21 cellular contexts compared by ENCODE assay signal in the genomic region with DNA sequence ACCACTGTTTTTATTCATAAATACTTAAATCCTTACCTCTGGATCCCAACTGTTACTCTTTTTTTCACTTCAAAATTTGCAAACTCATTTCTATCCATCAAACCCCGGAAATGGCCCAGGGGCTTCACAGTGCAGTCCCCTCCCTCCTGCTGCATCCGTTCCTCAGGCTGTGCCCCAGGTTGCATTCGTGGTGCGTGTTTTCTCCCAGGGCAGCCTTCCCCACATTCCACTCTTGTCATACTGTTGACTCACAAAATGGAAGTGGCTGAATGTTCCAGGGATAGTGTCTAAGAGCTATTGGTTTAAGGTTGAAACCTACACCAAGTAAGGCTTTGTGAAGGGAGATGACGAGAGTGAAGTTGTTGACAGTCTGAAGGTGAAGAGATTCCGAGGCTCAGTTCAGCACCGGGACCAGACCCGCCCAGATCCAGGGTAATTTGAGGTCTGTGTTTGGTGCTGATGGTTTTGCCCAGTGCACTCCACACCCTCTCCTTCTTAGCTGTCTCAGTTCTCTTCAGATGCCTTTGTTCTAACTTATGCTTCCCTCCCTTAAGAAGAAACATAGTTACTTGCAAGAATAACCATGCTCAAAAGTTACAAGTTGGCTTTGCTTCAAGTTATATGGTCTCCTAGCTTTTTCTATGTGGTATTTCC. TPM values are rescaled to one million over a fixed set of nuclear protein-coding genes. Genes with fewer than 3 reads are reported as not detected.
A peak's percentile ranks its signal among the peaks of the same experiment; 100 is the strongest.
DNase-seq lines count a peak whose midpoint lies in the region; FAIRE-seq and TF ChIP-seq lines count a peak whose summit lies in the region.
"Had no signal": no experiment of that assay in that cellular context is flagged by ENCODE, and none has a peak within 500 bp of the region (broad histone marks: within the 10 kb centered on the region; RNA-seq: fewer than 3 reads in every experiment).

No MANE protein-coding gene starts in this region.

- no peaks in the 10 kb centered on the region for H3K27me3 Mint-ChIP-seq in MCF 10A (ENCODE audit: insufficient read depth, unreplicated experiment)
- H3K27me3 Mint-ChIP-seq in activated T-helper 2 cell treated with anti-CD3 and anti-CD28 coated beads, Interferon-gamma antibody, Interleukin-2, Interleukin-4, amounts not matched to agents 10 μg/mL and 5 μg/mL and 100 μg/mL, durations not matched to agents 14 hours and 24 hours and 36 hours (ENCODE audit: low read depth), result no peaks in the 10 kb centered on the region
- H3K27me3 Mint-ChIP-seq in activated CD4-positive, alpha-beta memory T cell treated with anti-CD3 and anti-CD28 coated beads, Interleukin-2, amount 10 ng/mL, durations not matched to agents 7 days and 5 days, result no peaks in the 10 kb centered on the region
- H3K27me3 Mint-ChIP-seq: CD4-positive, alpha-beta memory T cell; memory B cell; naive B cell had no signal

- CTCF ChIA-PET in MCF 10A (lab: Yijun Ruan, JAX), result interaction anchor here (1.3 to 2.8 kb wide), 2 partner anchors 9 to 39 kb away, joined by 4 to 12 read pairs; no protein-coding TSS in a partner anchor
- CTCF ChIA-PET in activated CD4-positive, alpha-beta memory T cell treated with anti-CD3 and anti-CD28 coated beads, Interleukin-2, amount 10 ng/mL, durations not matched to agents 7 days and 5 days (lab: Charles Lee), result interaction anchor here (1.3 kb wide), 1 partner anchor 39 kb away, joined by 3 read pairs; no protein-coding TSS in a partner anchor

- H3K4me1 ChIP-seq in breast epithelium, result no peaks in the 10 kb centered on the region
- H3K4me1 ChIP-seq in keratinocyte (ENCODE audit: control insufficient read depth, extremely low read depth, insufficient read depth, low read length), result peaks cover 39% of the 10 kb centered on the region
- peaks cover 23% of the 10 kb centered on the region for H3K4me1 ChIP-seq in testis
- H3K4me1 ChIP-seq in effector memory CD4-positive, alpha-beta T cell (ENCODE audit: control insufficient read depth, insufficient read depth, low read length, poor library complexity, severe bottlenecking), result peaks cover 4% of the 10 kb centered on the region

- H3K36me3 Mint-ChIP-seq in MCF 10A (ENCODE audit: insufficient read depth, unreplicated experiment), result peaks cover 83% of the 10 kb centered on the region
- H3K36me3 Mint-ChIP-seq in activated T-helper 2 cell treated with anti-CD3 and anti-CD28 coated beads, Interferon-gamma antibody, Interleukin-2, Interleukin-4, amounts not matched to agents 10 μg/mL and 5 μg/mL and 100 μg/mL, durations not matched to agents 14 hours and 24 hours and 36 hours (ENCODE audit: low read depth), result peaks cover 93% of the 10 kb centered on the region
- peaks cover 90% of the 10 kb centered on the region for H3K36me3 Mint-ChIP-seq in activated CD4-positive, alpha-beta memory T cell treated with anti-CD3 and anti-CD28 coated beads, Interleukin-2, amount 10 ng/mL, durations not matched to agents 7 days and 5 days (ENCODE audit: low read depth)

- H3K79me2 ChIP-seq in keratinocyte (ENCODE audit: control insufficient read depth, insufficient read depth, low read length), result peaks cover 20% of the 10 kb centered on the region

- peaks cover 19% of the 10 kb centered on the region for H3K4me1 Mint-ChIP-seq in MCF 10A (ENCODE audit: insufficient read depth, unreplicated experiment)
- peaks cover 46% of the 10 kb centered on the region for H3K4me1 Mint-ChIP-seq in activated T-helper 2 cell treated with anti-CD3 and anti-CD28 coated beads, Interferon-gamma antibody, Interleukin-2, Interleukin-4, amounts not matched to agents 10 μg/mL and 5 μg/mL and 100 μg/mL, durations not matched to agents 14 hours and 24 hours and 36 hours (ENCODE audit: low read depth)
- H3K4me1 Mint-ChIP-seq in activated CD4-positive, alpha-beta memory T cell treated with anti-CD3 and anti-CD28 coated beads, Interleukin-2, amount 10 ng/mL, durations not matched to agents 7 days and 5 days, result peaks cover 59% of the 10 kb centered on the region

- 60 to 72% methylated on average over 8 of the region's 8 CpGs for WGBS in testis, 2 donors

- no peaks in the 10 kb centered on the region for H3K27me3 ChIP-seq in breast epithelium
- H3K27me3 ChIP-seq in keratinocyte (ENCODE audit: control insufficient read depth, extremely low read depth, insufficient read depth, low read length), result no peaks in the 10 kb centered on the region
- no peaks in the 10 kb centered on the region for H3K27me3 ChIP-seq in testis
- no peaks in the 10 kb centered on the region for H3K27me3 ChIP-seq in effector memory CD4-positive, alpha-beta T cell (replicated peaks; ENCODE audit: control insufficient read depth, insufficient read depth, low read length, poor library complexity, severe bottlenecking)

- H3K4me3 ChIP-seq in breast epithelium, result no peak overlapping the region
- H3K4me3 ChIP-seq in keratinocyte (ENCODE audit: control insufficient read depth in 2 of 3, extremely low read depth in 1 of 3, insufficient read depth in 2 of 3, low read depth in 1 of 3, low read length in 3 of 3), result no peak overlapping the region
- H3K4me3 ChIP-seq in testis, result no peak overlapping the region
- no peak overlapping the region for H3K4me3 ChIP-seq in effector memory CD4-positive, alpha-beta T cell (ENCODE audit: insufficient read depth, low read depth, low read length, poor library complexity, severe bottlenecking)
- H3K4me3 ChIP-seq: GM23248, prostate gland had no signal

- peaks cover 8% of the 10 kb centered on the region for H3K9me1 ChIP-seq in keratinocyte (ENCODE audit: control insufficient read depth, extremely low read depth, insufficient read depth, low read length)

- no peaks in the 10 kb centered on the region for H3K9me3 Mint-ChIP-seq in MCF 10A (ENCODE audit: unreplicated experiment)
- H3K9me3 Mint-ChIP-seq in activated T-helper 2 cell treated with anti-CD3 and anti-CD28 coated beads, Interferon-gamma antibody, Interleukin-2, Interleukin-4, amounts not matched to agents 10 μg/mL and 5 μg/mL and 100 μg/mL, durations not matched to agents 14 hours and 24 hours and 36 hours, result no peaks in the 10 kb centered on the region
- no peaks in the 10 kb centered on the region for H3K9me3 Mint-ChIP-seq in activated CD4-positive, alpha-beta memory T cell treated with anti-CD3 and anti-CD28 coated beads, Interleukin-2, amount 10 ng/mL, durations not matched to agents 7 days and 5 days
- H3K9me3 Mint-ChIP-seq: activated naive CD4-positive, alpha-beta T cell treated with anti-CD3 and anti-CD28 coated beads for 36 hours; CD4-positive, alpha-beta memory T cell; immature natural killer cell; memory B cell; naive B cell had no signal

- TF ChIP-seq CTCF in MCF 10A (IDR thresholded peaks at IDR 0.05; ENCODE audit: unreplicated experiment) (no peak), breast epithelium (IDR thresholded peaks at IDR 0.05) (no peak), keratinocyte (optimal IDR thresholded peaks at IDR 0.05 in 1 of 3, IDR thresholded peaks at IDR 0.05 in 1 of 3, conservative IDR thresholded peaks at IDR 0.05 in 1 of 3; ENCODE audit: extremely low read depth in 1 of 3, insufficient read depth in 2 of 3, low read length in 3 of 3) (no peak), testis (IDR thresholded peaks at IDR 0.05) (no peak)

- H3K27ac ChIP-seq in breast epithelium (no peak overlapping the region), keratinocyte (ENCODE audit: control insufficient read depth, insufficient read depth, low read length) (peak overlapping the region; percentile 37), testis (peak overlapping the region in 1 of 2 donors; percentile 58)
- no peak overlapping the region for H3K27ac ChIP-seq in effector memory CD4-positive, alpha-beta T cell (ENCODE audit: insufficient read depth, low read length, poor library complexity, severe bottlenecking)
- H3K27ac ChIP-seq: GM23248, prostate gland had no signal

- no peak overlapping the region for H3K4me3 Mint-ChIP-seq in MCF 10A (ENCODE audit: unreplicated experiment)
- H3K4me3 Mint-ChIP-seq in activated T-helper 2 cell treated with anti-CD3 and anti-CD28 coated beads, Interferon-gamma antibody, Interleukin-2, Interleukin-4, amounts not matched to agents 10 μg/mL and 5 μg/mL and 100 μg/mL, durations not matched to agents 14 hours and 24 hours and 36 hours (ENCODE audit: low read depth), result no peak overlapping the region
- no peak overlapping the region for H3K4me3 Mint-ChIP-seq in activated CD4-positive, alpha-beta memory T cell treated with anti-CD3 and anti-CD28 coated beads, Interleukin-2, amount 10 ng/mL, durations not matched to agents 7 days and 5 days
- H3K4me3 Mint-ChIP-seq: activated naive CD4-positive, alpha-beta T cell treated with anti-CD3 and anti-CD28 coated beads for 36 hours; immature natural killer cell; memory B cell; naive B cell had no signal

- H3K9me3 ChIP-seq in breast epithelium (no peaks in the 10 kb centered on the region), keratinocyte (ENCODE audit: control insufficient read depth, low read depth, low read length) (no peaks in the 10 kb centered on the region), testis (no peaks in the 10 kb centered on the region)
- no peaks in the 10 kb centered on the region for H3K9me3 ChIP-seq in effector memory CD4-positive, alpha-beta T cell (ENCODE audit: control insufficient read depth, low read length)
- H3K9me3 ChIP-seq: prostate gland had no signal

- no peak overlapping the region for H3K9ac ChIP-seq in keratinocyte (ENCODE audit: control insufficient read depth, extremely low read depth, insufficient read depth, low read length)
- H3K9ac ChIP-seq: GM23248 had no signal

- H3K27ac Mint-ChIP-seq in MCF 10A (ENCODE audit: low read depth, unreplicated experiment), result peak overlapping the region; percentile 13
- peak overlapping the region; percentile 21 for H3K27ac Mint-ChIP-seq in activated T-helper 2 cell treated with anti-CD3 and anti-CD28 coated beads, Interferon-gamma antibody, Interleukin-2, Interleukin-4, amounts not matched to agents 10 μg/mL and 5 μg/mL and 100 μg/mL, durations not matched to agents 14 hours and 24 hours and 36 hours
- H3K27ac Mint-ChIP-seq in activated CD4-positive, alpha-beta memory T cell treated with anti-CD3 and anti-CD28 coated beads, Interleukin-2, amount 10 ng/mL, durations not matched to agents 7 days and 5 days, result no peak overlapping the region
- H3K27ac Mint-ChIP-seq: activated naive CD4-positive, alpha-beta T cell treated with anti-CD3 and anti-CD28 coated beads for 36 hours; memory B cell had no signal

- no peaks in the 10 kb centered on the region for H3K36me3 ChIP-seq in breast epithelium
- H3K36me3 ChIP-seq in keratinocyte (ENCODE audit: control insufficient read depth in 2 of 2, extremely low read depth in 1 of 2, insufficient read depth in 2 of 2, low read length in 2 of 2), result peaks cover 29 to 39% of the 10 kb centered on the region in 2 experiments
- no peaks in the 10 kb centered on the region for H3K36me3 ChIP-seq in testis (ENCODE audit: low read depth, missing control alignments)
- peaks cover 46% of the 10 kb centered on the region for H3K36me3 ChIP-seq in effector memory CD4-positive, alpha-beta T cell (ENCODE audit: control insufficient read depth, insufficient read depth, low read length)

- POLR2A ChIA-PET in MCF 10A (lab: Yijun Ruan, JAX), result interaction anchor here (1.7 kb wide), 1 partner anchor 21 kb away, joined by 5 read pairs; no protein-coding TSS in a partner anchor
- POLR2A ChIA-PET in activated CD4-positive, alpha-beta memory T cell treated with anti-CD3 and anti-CD28 coated beads, Interleukin-2, amount 10 ng/mL, durations not matched to agents 7 days and 5 days (lab: Charles Lee), result interaction anchor here (1.3 kb wide), 1 partner anchor 9 kb away, joined by 3 read pairs; no protein-coding TSS in a partner anchor

- H4K20me1 ChIP-seq in keratinocyte (ENCODE audit: control insufficient read depth, extremely low read depth, insufficient read depth, low read length), result peaks cover 22% of the 10 kb centered on the region

- DNase-seq in MCF 10A (ENCODE audit: unreplicated experiment) (no peak), breast epithelium (ENCODE audit: low spot score in 2 of 2) (no peak), keratinocyte (ENCODE audit: low read depth, low spot score) (no peak), testis (peak; percentile 67), COLO829 (ENCODE audit: low spot score) (no peak)
- no peak for DNase-seq in activated T-helper 2 cell treated with anti-CD3 and anti-CD28 coated beads, Interferon-gamma antibody, Interleukin-2, Interleukin-4, amounts not matched to agents 10 μg/mL and 5 μg/mL and 100 μg/mL, durations not matched to agents 14 hours and 24 hours and 36 hours (ENCODE audit: low spot score)
- no peak for DNase-seq in effector memory CD4-positive, alpha-beta T cell
- DNase-seq in activated CD4-positive, alpha-beta memory T cell treated with anti-CD3 and anti-CD28 coated beads, Interleukin-2, amount 10 ng/mL, durations not matched to agents 7 days and 5 days, result no peak
- DNase-seq: activated naive CD4-positive, alpha-beta T cell treated with anti-CD3 and anti-CD28 coated beads for 36 hours; CD4-positive, alpha-beta memory T cell; GM23248; immature natural killer cell; KBM-7; naive B cell; NCI-H1930; NCI-H226; stimulated activated CD4-positive, alpha-beta T cell treated with anti-CD3 and anti-CD28 coated beads, Interleukin-2, amount 100 ng/mL, for 48 hours had no signal

- no TSS peak for BruUV-seq in MCF 10A (replicated peaks; lab: Mats Ljungman, UMichigan)

- dilution Hi-C loops in keratinocyte (cut with MboI; ENCODE audit: extremely low pct_ligation_motif_present, low sequenced_read_pairs), result no loop called here

- no peak for TF ChIP-seq POLR2A in breast epithelium (IDR thresholded peaks at IDR 0.05)
- no peak for TF ChIP-seq POLR2A in testis (IDR thresholded peaks at IDR 0.05)

- H3K4me2 ChIP-seq in keratinocyte (ENCODE audit: control insufficient read depth, extremely low read depth, insufficient read depth, low read depth, low read length), result no peak overlapping the region

- intact Hi-C loops in MCF 10A (cut with micrococcal nuclease) (no loop called here), breast epithelium (cut with DNase I; ENCODE audit: low total_unique reads) (no loop called here), testis (cut with DNase I; ENCODE audit: low total_unique reads) (no loop called here)
- intact Hi-C loops in activated T-helper 2 cell treated with anti-CD3 and anti-CD28 coated beads, Interferon-gamma antibody, Interleukin-2, Interleukin-4, amounts not matched to agents 10 μg/mL and 5 μg/mL and 100 μg/mL, durations not matched to agents 14 hours and 24 hours and 36 hours (cut with micrococcal nuclease), result no loop called here

- peak; percentile 69 for FAIRE-seq in keratinocyte (lab: Jason Lieb, UNC)
- FAIRE-seq: endometrium, RCC 7860 had no signal

- no peak overlapping the region for H2AFZ ChIP-seq in keratinocyte (ENCODE audit: control insufficient read depth, low read length)
- H2AFZ ChIP-seq: GM23248 had no signal

RNA-seq across cellular contexts. Expression of gene INSIG1, which starts 7.7 kb away (rescaled TPM):
- total RNA-seq in MCF 10A (2022) (11.2 and 12.4 TPM in 2 replicates), breast epithelium (10 to 100 TPM; 37.0 to 89.6 (median 66.0) TPM), testis (100 to 1,000 TPM in 1 of 2 donors, 10 to 100 TPM in 1; 89.7 to 118 TPM)
- total RNA-seq in activated T-helper 2 cell treated with anti-CD3 and anti-CD28 coated beads, Interferon-gamma antibody, Interleukin-2, Interleukin-4, amounts not matched to agents 10 μg/mL and 5 μg/mL and 100 μg/mL, durations not matched to agents 14 hours and 24 hours and 36 hours, result 197 and 198 TPM in 2 replicates
- polyA plus RNA-seq in keratinocyte (62.2 to 115 TPM (median 104 TPM) in 3 replicates), testis (ENCODE audit: insufficient read depth, low read depth, low replicate concordance) (52.7 TPM)
- 45.2 TPM for polyA plus RNA-seq in keratinocyte (2011; ENCODE audit: low read depth)
- 56.1 and 81.7 TPM in 2 replicates for polyA plus RNA-seq in keratinocyte (2011; cell fraction: cytosol; rRNA removed)
- polyA plus RNA-seq in keratinocyte (2011; cell fraction: nucleus; rRNA removed), result 98.9 and 108 TPM in 2 replicates
- polyA plus RNA-seq in keratinocyte (2012; ENCODE audit: low replicate concordance), result 40.6 and 90.7 TPM in 2 replicates
- 68.5 to 127 TPM (median 102 TPM) in 3 replicates for polyA minus RNA-seq in keratinocyte
- polyA minus RNA-seq in keratinocyte (2011; cell fraction: cytosol; rRNA and poly(A)+ RNA removed), result 89.0 TPM
- 118 and 127 TPM in 2 replicates for polyA minus RNA-seq in keratinocyte (2011; cell fraction: nucleus; rRNA and poly(A)+ RNA removed)
- 100 to 1,000 TPM; 276 to 283 TPM for total RNA-seq in activated CD4-positive, alpha-beta memory T cell treated with anti-CD3 and anti-CD28 coated beads, Interleukin-2, amount 10 ng/mL, durations not matched to agents 7 days and 5 days
